Comparison of ENCODE assay signal across 14 cellular contexts in genomic region chr11:118349475-118349874, GRCh38. TPM values are rescaled to one million over a fixed set of nuclear protein-coding genes. Genes with fewer than 3 reads are reported as not detected.
A peak's percentile ranks its signal among the peaks of the same experiment; 100 is the strongest.
DNase-seq lines count a peak whose midpoint lies in the region; ATAC-seq and TF ChIP-seq lines count a peak whose summit lies in the region.
"Had no signal": no experiment of that assay in that cellular context is flagged by ENCODE, and none has a peak within 500 bp of the region (broad histone marks: within the 10 kb centered on the region; RNA-seq: fewer than 3 reads in every experiment).

No MANE protein-coding gene starts in this region.

- peaks cover 59% of the 10 kb centered on the region for H3K4me1 ChIP-seq in DND-41 (ENCODE audit: insufficient read depth, low read length)

- POLR2A ChIA-PET in activated CD8-positive, alpha-beta T cell treated with anti-CD3 and anti-CD28 coated beads for 36 hours (lab: Charles Lee), result interaction anchor here (0.6 kb wide), 1 partner anchor 10 kb away, joined by 3 read pairs; the partner anchor contains the start of gene UBE4A

- no peaks in the 10 kb centered on the region for H3K27me3 ChIP-seq in DND-41 (ENCODE audit: insufficient read depth, low read length, poor library complexity)

- H2AFZ ChIP-seq in DND-41 (ENCODE audit: low read depth, low read length), result no peak overlapping the region
- H2AFZ ChIP-seq: GM23248 had no signal

- no peak for DNase-seq in activated T-cell treated with anti-CD3 and anti-CD28 coated beads, Interleukin-2, amount 50 U/mL, for 72 hours
- DNase-seq in activated T-cell treated with anti-CD3 and anti-CD28 coated beads, Interleukin-2, amount 50 U/mL, for 48 hours, result no peak
- DNase-seq in DND-41 (no peak), HCEC 1CT (no peak)
- DNase-seq in activated CD8-positive, alpha-beta T cell treated with anti-CD3 and anti-CD28 coated beads for 36 hours, result no peak
- DNase-seq in central memory CD8-positive, alpha-beta T cell (ENCODE audit: low spot score in 2 of 2), result no peak
- DNase-seq: EL, GM23248, NCI-H1436 treated with DMSO at 0.1 percent for 48 hours, NCI-H2081 had no signal

- peaks cover 87% of the 10 kb centered on the region for H3K36me3 ChIP-seq in DND-41 (ENCODE audit: insufficient read depth, low read length)

- no peaks in the 10 kb centered on the region for H3K27me3 Mint-ChIP-seq in activated T-cell treated with anti-CD3 and anti-CD28 coated beads, Interleukin-2, amount 50 U/mL, for 72 hours (ENCODE audit: low read depth)
- H3K27me3 Mint-ChIP-seq in activated CD8-positive, alpha-beta T cell treated with anti-CD3 and anti-CD28 coated beads for 36 hours, result no peaks in the 10 kb centered on the region
- no peaks in the 10 kb centered on the region for H3K27me3 Mint-ChIP-seq in central memory CD8-positive, alpha-beta T cell

- peaks cover 21% of the 10 kb centered on the region; the same call in 1 of the 2 replicates for H4K20me1 ChIP-seq in DND-41 (ENCODE audit: insufficient read depth, low read length)

- no peak overlapping the region for H3K27ac ChIP-seq in DND-41 (ENCODE audit: low read length)
- H3K27ac ChIP-seq: GM23248 had no signal

- peaks cover 27 to 57% of the 10 kb centered on the region in 2 donors for H3K36me3 Mint-ChIP-seq in activated T-cell treated with anti-CD3 and anti-CD28 coated beads, Interleukin-2, amount 50 U/mL, for 72 hours (ENCODE audit: insufficient read depth in 2 of 2)
- peaks cover 63% of the 10 kb centered on the region for H3K36me3 Mint-ChIP-seq in activated CD8-positive, alpha-beta T cell treated with anti-CD3 and anti-CD28 coated beads for 36 hours (ENCODE audit: low read depth)
- H3K36me3 Mint-ChIP-seq in central memory CD8-positive, alpha-beta T cell (ENCODE audit: insufficient read depth), result peaks cover 76% of the 10 kb centered on the region

- CTCF ChIA-PET in activated CD8-positive, alpha-beta T cell treated with anti-CD3 and anti-CD28 coated beads for 36 hours (lab: Charles Lee), result interaction anchor here (1.0 to 5.8 kb wide), 5 partner anchors 45 to 178 kb away, joined by 3 to 24 read pairs (median 5); partner anchors contain the start of gene CD3E

- H3K79me2 ChIP-seq in DND-41 (ENCODE audit: insufficient read depth, low read length), result peaks cover 64% of the 10 kb centered on the region

- peak overlapping the region; percentile 58 for H3K27ac Mint-ChIP-seq in activated T-cell treated with anti-CD3 and anti-CD28 coated beads, Interleukin-2, amount 50 U/mL, for 72 hours
- peak overlapping the region; percentile 74 for H3K27ac Mint-ChIP-seq in activated CD8-positive, alpha-beta T cell treated with anti-CD3 and anti-CD28 coated beads for 36 hours
- peak overlapping the region; percentile 97 for H3K27ac Mint-ChIP-seq in central memory CD8-positive, alpha-beta T cell (ENCODE audit: low read depth)
- H3K27ac Mint-ChIP-seq: B cell had no signal

- H3K9me3 ChIP-seq in DND-41 (ENCODE audit: insufficient read depth, low read length, severe bottlenecking), result no peaks in the 10 kb centered on the region

- no peaks in the 10 kb centered on the region for H3K9me3 Mint-ChIP-seq in activated T-cell treated with anti-CD3 and anti-CD28 coated beads, Interleukin-2, amount 50 U/mL, for 72 hours
- H3K9me3 Mint-ChIP-seq in activated CD8-positive, alpha-beta T cell treated with anti-CD3 and anti-CD28 coated beads for 36 hours, result no peaks in the 10 kb centered on the region
- H3K9me3 Mint-ChIP-seq in central memory CD8-positive, alpha-beta T cell, result no peaks in the 10 kb centered on the region

- TF ChIP-seq CTCF in DND-41 (IDR thresholded peaks at IDR 0.05; ENCODE audit: borderline replicate concordance, extremely low read depth, low read length, poor library complexity, severe bottlenecking), result no peak
- no peak for TF ChIP-seq CTCF in activated CD8-positive, alpha-beta T cell treated with anti-CD3 and anti-CD28 coated beads for 36 hours (IDR thresholded peaks at IDR 0.05)

- H3K4me1 Mint-ChIP-seq in activated T-cell treated with anti-CD3 and anti-CD28 coated beads, Interleukin-2, amount 50 U/mL, for 72 hours (ENCODE audit: low read depth), result peaks cover 69% of the 10 kb centered on the region
- peaks cover 53% of the 10 kb centered on the region for H3K4me1 Mint-ChIP-seq in activated CD8-positive, alpha-beta T cell treated with anti-CD3 and anti-CD28 coated beads for 36 hours (ENCODE audit: low read depth)
- peaks cover 56% of the 10 kb centered on the region for H3K4me1 Mint-ChIP-seq in central memory CD8-positive, alpha-beta T cell
- H3K4me1 Mint-ChIP-seq: B cell had no signal

- intact Hi-C loops in activated CD8-positive, alpha-beta T cell treated with anti-CD3 and anti-CD28 coated beads for 36 hours (cut with micrococcal nuclease), result no loop called here

- peak overlapping the region in 1 of 2 donors; percentile 33 for H3K4me3 Mint-ChIP-seq in activated T-cell treated with anti-CD3 and anti-CD28 coated beads, Interleukin-2, amount 50 U/mL, for 72 hours
- no peak overlapping the region for H3K4me3 Mint-ChIP-seq in activated CD8-positive, alpha-beta T cell treated with anti-CD3 and anti-CD28 coated beads for 36 hours
- H3K4me3 Mint-ChIP-seq in central memory CD8-positive, alpha-beta T cell, result peak overlapping the region; percentile 89
- H3K4me3 Mint-ChIP-seq: B cell had no signal

- no peak overlapping the region; the same call in 1 of the 2 replicates for H3K9ac ChIP-seq in DND-41 (ENCODE audit: low read depth, low read length)
- H3K9ac ChIP-seq: GM23248 had no signal

- no peak overlapping the region for H3K4me3 ChIP-seq in DND-41 (ENCODE audit: low read depth in 1 of 2, low read length in 2 of 2)
- H3K4me3 ChIP-seq: GM23248 had no signal

- H3K4me2 ChIP-seq in DND-41 (ENCODE audit: insufficient read depth, low read length), result peak overlapping the region; percentile 70; the same call in 1 of the 2 replicates

- peak; percentile 25 to 28 for ATAC-seq in activated T-cell treated with anti-CD3 and anti-CD28 coated beads, Interleukin-2, amount 50 U/mL, for 72 hours (replicated peaks in 1 of 2)
- no peak for ATAC-seq in DND-41 (ENCODE audit: insufficient read depth, low read depth)
- no peak for ATAC-seq in activated CD8-positive, alpha-beta T cell treated with anti-CD3 and anti-CD28 coated beads for 36 hours
- no peak for ATAC-seq in central memory CD8-positive, alpha-beta T cell (replicated peaks; ENCODE audit: extremely low read depth, poor library complexity, severe bottlenecking)
- ATAC-seq in HG03457 (IDR thresholded peaks at IDR 0.05; ENCODE audit: unreplicated experiment), result no peak
- no peak for ATAC-seq in HG02973 (IDR thresholded peaks at IDR 0.05; ENCODE audit: unreplicated experiment)
- ATAC-seq: Right ventricle myocardium inferior had no signal

RNA-seq across cellular contexts. Expression of gene CD3G, which starts 5.3 kb away (rescaled TPM):
- 100 to 1,000 TPM; 125 to 128 TPM for total RNA-seq in activated T-cell treated with anti-CD3 and anti-CD28 coated beads, Interleukin-2, amount 50 U/mL, for 72 hours
- total RNA-seq in activated CD8-positive, alpha-beta T cell treated with anti-CD3 and anti-CD28 coated beads for 36 hours, result 100 to 1,000 TPM; 116 to 118 TPM
- total RNA-seq: GM23248 had no signal

RNA-seq across cellular contexts. Expression of gene CD3D, which starts 7.0 kb away (rescaled TPM):
- 100 to 1,000 TPM; 245 to 250 TPM for total RNA-seq in activated T-cell treated with anti-CD3 and anti-CD28 coated beads, Interleukin-2, amount 50 U/mL, for 72 hours
- total RNA-seq in activated CD8-positive, alpha-beta T cell treated with anti-CD3 and anti-CD28 coated beads for 36 hours, result 100 to 1,000 TPM; 316 to 325 TPM
- total RNA-seq: GM23248, Right ventricle myocardium inferior had no signal

RNA-seq across cellular contexts. Expression of gene UBE4A, which starts 9.9 kb away (rescaled TPM):
- 10 to 100 TPM; 45.6 to 46.0 TPM for total RNA-seq in activated T-cell treated with anti-CD3 and anti-CD28 coated beads, Interleukin-2, amount 50 U/mL, for 72 hours
- total RNA-seq in activated CD8-positive, alpha-beta T cell treated with anti-CD3 and anti-CD28 coated beads for 36 hours, result 10 to 100 TPM; 40.2 to 40.5 TPM

RNA-seq across cellular contexts. Expression of gene CD3E, which starts 44.9 kb away (rescaled TPM):
- 100 to 1,000 TPM; 404 to 419 TPM for total RNA-seq in activated T-cell treated with anti-CD3 and anti-CD28 coated beads, Interleukin-2, amount 50 U/mL, for 72 hours
- total RNA-seq in activated CD8-positive, alpha-beta T cell treated with anti-CD3 and anti-CD28 coated beads for 36 hours, result 100 to 1,000 TPM; 372 to 387 TPM
- total RNA-seq: GM23248 had no signal

RNA-seq across cellular contexts. Expression of gene ATP5MG, which starts 51.9 kb away (rescaled TPM):
- total RNA-seq in activated T-cell treated with anti-CD3 and anti-CD28 coated beads, Interleukin-2, amount 50 U/mL, for 72 hours, result 100 to 1,000 TPM; 176 to 225 TPM
- total RNA-seq in activated CD8-positive, alpha-beta T cell treated with anti-CD3 and anti-CD28 coated beads for 36 hours, result 100 to 1,000 TPM; 237 to 249 TPM

Comparison
In these comparisons a context has a peak if more than half of its experiments do, and no peak if none do; other contexts are left out.
1. ATAC-seq: peak in activated T-cell treated with anti-CD3 and anti-CD28 coated beads, Interleukin-2, amount 50 U/mL, for 72 hours (2 of 2); none in DND-41 (single experiment), activated CD8-positive, alpha-beta T cell treated with anti-CD3 and anti-CD28 coated beads for 36 hours (single experiment), central memory CD8-positive, alpha-beta T cell (single experiment), HG03457 (single experiment) and HG02973 (single experiment).
2. Peak in every context shown above with its lines, with median percentiles within 50 percentile points of each other: H3K27ac Mint-ChIP-seq.